ENCODE assay signal across 20 cellular contexts in the genomic region with DNA sequence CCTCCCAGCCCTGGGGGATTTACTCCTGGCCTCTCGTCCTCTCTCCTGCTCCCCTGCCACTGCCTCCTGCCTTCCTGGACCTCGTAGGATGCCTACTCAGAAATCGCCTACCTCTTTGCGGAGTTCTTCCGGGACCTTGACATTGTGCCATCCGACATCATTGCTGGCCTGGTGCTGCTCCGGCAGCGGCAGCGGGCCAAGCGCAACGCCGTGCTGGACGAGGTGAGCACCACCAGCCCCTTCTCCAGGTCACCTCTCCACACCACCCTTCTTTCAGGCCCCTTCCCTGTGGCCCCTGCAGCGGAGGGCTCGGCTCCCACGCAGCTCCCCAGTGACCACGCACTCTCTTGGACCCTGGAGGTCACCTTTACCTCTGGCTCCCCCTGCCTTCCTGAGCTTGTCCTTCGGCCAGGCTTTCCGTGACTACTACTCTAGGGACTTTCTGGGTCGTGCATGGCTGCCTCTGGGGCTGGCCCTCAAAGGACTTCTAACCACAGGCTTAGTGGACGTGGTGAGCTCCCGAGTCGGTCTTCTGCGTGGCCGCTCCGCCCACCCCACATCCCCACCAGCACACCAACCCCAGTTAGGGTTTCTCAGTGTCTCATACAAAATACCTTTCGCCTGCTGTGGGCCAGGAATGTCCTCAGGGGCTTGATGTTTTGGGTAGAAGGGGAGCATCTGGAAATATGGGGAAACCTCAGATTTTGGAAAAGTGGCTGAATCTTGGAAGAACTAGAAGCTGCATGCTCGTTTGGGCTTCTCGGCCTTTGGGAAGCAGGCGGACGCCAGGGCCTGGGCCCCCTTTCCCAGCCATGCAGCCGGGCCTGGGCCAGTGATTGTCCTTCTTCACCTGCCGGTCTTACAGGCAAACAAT. TPM values are rescaled to one million over a fixed set of nuclear protein-coding genes. Genes with fewer than 3 reads are reported as not detected.
DNase-seq lines count a peak whose midpoint lies in the region; ATAC-seq, FAIRE-seq and TF ChIP-seq lines count a peak whose summit lies in the region.
"Had no signal": no experiment of that assay in that cellular context is flagged by ENCODE, and none has a peak within 500 bp of the region (broad histone marks: within the 10 kb centered on the region; RNA-seq: fewer than 3 reads in every experiment).

No MANE protein-coding gene starts in this region.

- TF ChIP-seq POLR2A in GM12891 (IDR thresholded peaks at IDR 0.05; ENCODE audit: low read depth, low read length) (no peak), gastroesophageal sphincter (IDR thresholded peaks at IDR 0.05) (no peak)

- POLR2A ChIA-PET in PC-9 (lab: Charles Lee; ENCODE audit: unreplicated experiment): interaction anchor here (0.7 to 0.8 kb wide), 2 partner anchors 28 to 29 kb away, joined by 7 to 16 read pairs; no protein-coding TSS in a partner anchor

- H3K79me2 ChIP-seq in PC-9 (ENCODE audit: low read depth) (no peaks in the 10 kb centered on the region), smooth muscle cell (ENCODE audit: low read depth) (no peaks in the 10 kb centered on the region)

- no peaks in the 10 kb centered on the region for H3K9me3 ChIP-seq in PC-9 (ENCODE audit: insufficient read depth, low read depth)
- no peaks in the 10 kb centered on the region for H3K9me3 ChIP-seq in gastroesophageal sphincter
- no peaks in the 10 kb centered on the region for H3K9me3 ChIP-seq in smooth muscle cell (replicated peaks; ENCODE audit: low read depth)
- H3K9me3 ChIP-seq: body of pancreas had no signal

- no peak for ATAC-seq in gastroesophageal sphincter
- no peak for ATAC-seq in GM21723 (IDR thresholded peaks at IDR 0.05; ENCODE audit: unreplicated experiment)
- ATAC-seq: body of pancreas had no signal

- no peaks in the 10 kb centered on the region for H3K9me2 ChIP-seq in PC-9 (ENCODE audit: insufficient read depth)

- intact Hi-C loops in PC-9 (cut with micrococcal nuclease; ENCODE audit: unreplicated experiment): no loop called here

- H2AFZ ChIP-seq in PC-9 (no peak overlapping the region), smooth muscle cell (ENCODE audit: low read depth) (no peak overlapping the region)

- CTCF ChIA-PET in PC-9 (lab: Charles Lee): interaction anchor here (0.6 to 1.1 kb wide), 3 partner anchors 28 to 239 kb away, joined by 3 to 4 read pairs (median 3); no protein-coding TSS in a partner anchor

- H3K27me3 ChIP-seq in PC-9 (ENCODE audit: insufficient read depth, low read depth): no peaks in the 10 kb centered on the region
- H3K27me3 ChIP-seq in gastroesophageal sphincter: no peaks in the 10 kb centered on the region
- H3K27me3 ChIP-seq in smooth muscle cell (ENCODE audit: low read depth): no peaks in the 10 kb centered on the region
- H3K27me3 ChIP-seq: body of pancreas had no signal

- H3K4me3 ChIP-seq in PC-9: no peak overlapping the region
- H3K4me3 ChIP-seq in gastroesophageal sphincter: no peak overlapping the region
- no peak overlapping the region for H3K4me3 ChIP-seq in smooth muscle cell
- H3K4me3 ChIP-seq: body of pancreas had no signal

- H3K27ac ChIP-seq in PC-9: peak overlapping the region; percentile 85
- H3K27ac ChIP-seq in gastroesophageal sphincter: peak overlapping the region in 3 of 4 donors; percentile 12 to 51 (median 27)
- peak overlapping the region; percentile 83 for H3K27ac ChIP-seq in smooth muscle cell (ENCODE audit: low read depth)
- H3K27ac ChIP-seq: body of pancreas, C4-2B, KMS-11 had no signal

- TF ChIP-seq CTCF in PC-9 (conservative IDR thresholded peaks at IDR 0.05): 0 out of 2 replicates have a peak, but pooled peaks have one; percentile 32
- no peak for TF ChIP-seq CTCF in gastroesophageal sphincter (IDR thresholded peaks at IDR 0.05)
- no peak for TF ChIP-seq CTCF in smooth muscle cell (IDR thresholded peaks at IDR 0.05; ENCODE audit: borderline replicate concordance, insufficient read depth, poor library complexity, severe bottlenecking)

- no peaks in the 10 kb centered on the region for H4K20me1 ChIP-seq in PC-9 (ENCODE audit: insufficient read depth)
- no peaks in the 10 kb centered on the region for H4K20me1 ChIP-seq in smooth muscle cell (ENCODE audit: low read depth)

- H3F3A ChIP-seq in PC-9 (ENCODE audit: insufficient read depth, low read depth) (peaks cover 25% of the 10 kb centered on the region), smooth muscle cell (ENCODE audit: low read depth) (no peaks in the 10 kb centered on the region)

- no peak overlapping the region for H3K9ac ChIP-seq in smooth muscle cell (ENCODE audit: low read depth)
- H3K9ac ChIP-seq: KMS-11 had no signal

- WGBS in gastroesophageal sphincter (ENCODE audit: low coverage in 1 of 2), 2 donors: 78 to 88% methylated on average over 14 to 23 of the region's 33 CpGs
- WGBS in smooth muscle cell (ENCODE audit: low lambda C conversion rate): 80% methylated on average over 33 of the region's 33 CpGs

- FAIRE-seq in GM12891 (lab: Jason Lieb, UNC): no peak

- H3K36me3 ChIP-seq in PC-9 (ENCODE audit: low read depth) (no peaks in the 10 kb centered on the region), gastroesophageal sphincter (peaks cover 0 to 66% of the 10 kb centered on the region in 2 donors), smooth muscle cell (ENCODE audit: low read depth) (no peaks in the 10 kb centered on the region)

- H3K4me2 ChIP-seq in PC-9 (peak overlapping the region; percentile 73), smooth muscle cell (peak overlapping the region; percentile 8)
- H3K4me2 ChIP-seq: KMS-11 had no signal

- DNase-seq in GM12891 (ENCODE audit: insufficient read length, low spot score) (no peak), PC-9 (peak in 1 of 2 experiments; percentile 23), smooth muscle cell (lab: John Stamatoyannopoulos, UW; ENCODE audit: unreplicated experiment) (no peak), HUDEP-2 (lab: John Stamatoyannopoulos, UW; ENCODE audit: unreplicated experiment in 76 of 76) (no peak), OCI-M2 (lab: John Stamatoyannopoulos, UW; ENCODE audit: unreplicated experiment) (no peak)
- DNase-seq: activated CD4-positive, alpha-beta T cell treated with anti-CD3 and anti-CD28 coated beads for 4 hours; activated CD8-positive, alpha-beta memory T cell treated with anti-CD3 and anti-CD28 coated beads, Interleukin-2, amount 50 U/mL, for 4 hours; activated naive CD4-positive, alpha-beta T cell; body of pancreas; DND-41; effector CD4-positive, alpha-beta T cell; left ventricle myocardium superior; naive B cell; NCI-H1417 treated with DMSO at 0.1 percent for 48 hours; posterior cingulate gyrus had no signal

- TF ChIP-seq EP300 in gastroesophageal sphincter (IDR thresholded peaks at IDR 0.05): no peak

- H3K4me1 ChIP-seq in PC-9 (replicated peaks; ENCODE audit: insufficient read depth) (peaks cover 51% of the 10 kb centered on the region), gastroesophageal sphincter (peaks cover 0 to 48% (median 14%) of the 10 kb centered on the region in 3 donors), smooth muscle cell (ENCODE audit: low read depth) (no peaks in the 10 kb centered on the region)

- BruUV-seq in PC-9 (replicated peaks; lab: Mats Ljungman, UMichigan): TSS peak; percentile 43

TF ChIP-seq in GM12891, 5 proteins besides CTCF, POLR2A, EP300 and RAD21:
- TF ChIP-seq POU2F2 (IDR thresholded peaks at IDR 0.05; ENCODE audit: low read depth, low read length): no peak
- TF ChIP-seq PAX5 (IDR thresholded peaks at IDR 0.05; ENCODE audit: insufficient read depth, low read length, severe bottlenecking): peak; percentile 86
- no peak for TF ChIP-seq SPI1 (IDR thresholded peaks at IDR 0.05; ENCODE audit: low read depth, low read length)

RNA-seq across cellular contexts. Expression of gene MYRF, which starts 24.1 kb away (rescaled TPM):
- 0.83 TPM for polyA plus RNA-seq in GM12891 (2012; ENCODE audit: low read depth, missing spikeins)
- total RNA-seq in PC-9 (2021) (15.3 and 16.3 TPM in 2 replicates), gastroesophageal sphincter (under 1 TPM; 0.10 to 0.78 (median 0.19) TPM), smooth muscle cell (11.1 and 12.2 TPM in 2 replicates)
- 13.7 and 19.0 TPM in 2 replicates for polyA plus RNA-seq in smooth muscle cell

RNA-seq across cellular contexts. Expression of gene DAGLA, which starts 48.1 kb away (rescaled TPM):
- polyA plus RNA-seq in GM12891 (2012; ENCODE audit: low read depth, missing spikeins): 0.04 TPM
- total RNA-seq in PC-9 (2021) (8.3 and 10.1 TPM in 2 replicates), gastroesophageal sphincter (1 to 10 TPM; 1.5 to 5.6 (median 3.4) TPM), smooth muscle cell (1.3 and 1.6 TPM in 2 replicates)
- polyA plus RNA-seq in smooth muscle cell: 2.9 and 3.9 TPM in 2 replicates
- total RNA-seq: OCI-LY7 had no signal

Comparison
In these comparisons a context has a peak if more than half of its experiments do, and no peak if none do; other contexts are left out.
1. H3K27ac ChIP-seq: peak in every context shown above with its lines; median percentile 85 in PC-9; 83 in smooth muscle cell; 27 in gastroesophageal sphincter.